Comparison of ENCODE assay signal across 8 cellular contexts in the genomic region with DNA sequence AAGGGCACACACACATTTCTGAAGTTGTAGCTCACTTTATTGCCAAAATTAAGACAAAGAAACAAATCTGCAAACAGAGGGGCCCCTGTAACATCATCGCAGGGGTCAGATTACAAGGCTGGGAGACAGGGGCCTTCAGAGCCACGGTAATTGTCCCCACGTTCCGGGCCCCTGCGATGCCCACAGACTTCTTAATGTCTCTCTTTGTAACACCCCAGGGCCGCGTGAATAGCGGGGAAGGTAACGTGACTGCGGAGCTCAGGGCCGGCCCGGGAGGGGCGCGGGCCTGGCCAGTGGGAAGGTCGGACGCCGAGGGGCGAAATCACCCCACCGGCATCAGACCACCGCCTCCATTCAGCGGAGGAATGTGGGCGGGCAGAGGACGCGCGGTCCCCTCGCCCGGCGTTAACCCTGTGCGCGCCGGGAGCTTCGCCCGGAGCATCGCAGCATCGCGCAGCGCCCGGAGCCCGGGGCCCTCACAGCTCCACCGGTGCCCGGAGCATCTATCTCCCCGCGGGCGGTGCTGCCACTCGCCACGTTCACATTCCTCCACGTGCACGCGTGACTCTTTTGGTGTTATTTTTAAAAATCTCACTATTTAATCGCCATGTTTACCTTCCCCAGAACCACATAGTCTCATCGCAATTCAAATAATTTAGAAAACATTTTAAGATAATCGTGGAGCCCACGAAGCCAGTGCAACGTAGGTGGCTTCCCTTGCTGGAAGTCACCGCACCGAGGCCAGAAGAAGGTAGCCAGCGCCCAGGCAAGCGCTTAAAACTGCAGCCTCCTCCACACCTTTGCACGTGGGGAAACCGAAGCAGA. TPM values are rescaled to one million over a fixed set of nuclear protein-coding genes. Genes with fewer than 3 reads are reported as not detected.
A peak's percentile ranks its signal among the peaks of the same experiment; 100 is the strongest.
DNase-seq lines count a peak whose midpoint lies in the region; ATAC-seq, FAIRE-seq and TF ChIP-seq lines count a peak whose summit lies in the region.

No MANE protein-coding gene starts in this region.

- no peaks in the 10 kb centered on the region for H3K36me3 ChIP-seq in keratinocyte (ENCODE audit: control insufficient read depth in 2 of 2, extremely low read depth in 1 of 2, insufficient read depth in 2 of 2, low read length in 2 of 2)
- no peaks in the 10 kb centered on the region for H3K36me3 ChIP-seq in spleen

- peaks cover 13% of the 10 kb centered on the region for H3K4me1 Mint-ChIP-seq in central memory CD8-positive, alpha-beta T cell

- peak overlapping the region; percentile 93 for H3K4me2 ChIP-seq in keratinocyte (ENCODE audit: control insufficient read depth, extremely low read depth, insufficient read depth, low read depth, low read length)

- H3K27ac ChIP-seq in keratinocyte (ENCODE audit: control insufficient read depth, insufficient read depth, low read length), result no peak overlapping the region
- H3K27ac ChIP-seq in spleen, result no peak overlapping the region

- H3K79me2 ChIP-seq in keratinocyte (ENCODE audit: control insufficient read depth, insufficient read depth, low read length), result no peaks in the 10 kb centered on the region

- peak overlapping the region; percentile 47 for H3K27ac Mint-ChIP-seq in central memory CD8-positive, alpha-beta T cell (ENCODE audit: low read depth)

- peak; percentile 18 for DNase-seq in NCI-H1436 (lab: John Stamatoyannopoulos, UW)
- no peak for DNase-seq in NCI-H1436 treated with DMSO at 0.1 percent for 48 hours (lab: John Stamatoyannopoulos, UW)
- DNase-seq in central memory CD8-positive, alpha-beta T cell (ENCODE audit: low spot score in 2 of 2), result no peak
- no peak for DNase-seq in keratinocyte (ENCODE audit: low read depth, low spot score)
- peak; percentile 78 for DNase-seq in spleen
- no peak for DNase-seq in H54 (ENCODE audit: insufficient read length, low spot score)

- ATAC-seq in SK-N-SH treated with all-trans-retinoic acid at 6 μM for 48 hours, result peak; percentile 89
- peak; percentile 69 for ATAC-seq in central memory CD8-positive, alpha-beta T cell (replicated peaks; ENCODE audit: extremely low read depth, poor library complexity, severe bottlenecking)
- no peak for ATAC-seq in HG03378 (IDR thresholded peaks at IDR 0.05; ENCODE audit: unreplicated experiment)

- TF ChIP-seq POLR2A in spleen (IDR thresholded peaks at IDR 0.05), result no peak
- no peak for TF ChIP-seq POLR2A in H54 (IDR thresholded peaks at IDR 0.05; ENCODE audit: low read depth, low read length)

- peak overlapping the region; percentile 25 to 76 (median 68) for H3K4me3 ChIP-seq in keratinocyte (ENCODE audit: control insufficient read depth in 2 of 3, extremely low read depth in 1 of 3, insufficient read depth in 2 of 3, low read depth in 1 of 3, low read length in 3 of 3)
- H3K4me3 ChIP-seq in spleen, result peak overlapping the region; percentile 32 to 71 (median 50)

- TF ChIP-seq CTCF in keratinocyte (optimal IDR thresholded peaks at IDR 0.05 in 1 of 3, IDR thresholded peaks at IDR 0.05 in 1 of 3, conservative IDR thresholded peaks at IDR 0.05 in 1 of 3; ENCODE audit: extremely low read depth in 1 of 3, insufficient read depth in 2 of 3, low read length in 3 of 3) (no peak), spleen (IDR thresholded peaks at IDR 0.05 in 8 of 11, conservative IDR thresholded peaks at IDR 0.05 in 3 of 11) (no peak)

- no peaks in the 10 kb centered on the region for H3K9me3 Mint-ChIP-seq in central memory CD8-positive, alpha-beta T cell

- dilution Hi-C loops in keratinocyte (cut with MboI; ENCODE audit: extremely low pct_ligation_motif_present, low sequenced_read_pairs), result no loop called here

- peak overlapping the region; percentile 56 for H3K9ac ChIP-seq in keratinocyte (ENCODE audit: control insufficient read depth, extremely low read depth, insufficient read depth, low read length)

- H3K27me3 ChIP-seq in keratinocyte (ENCODE audit: control insufficient read depth, extremely low read depth, insufficient read depth, low read length) (no peaks in the 10 kb centered on the region), spleen (replicated peaks in 1 of 7) (peaks cover 0 to 38% (median 9%) of the 10 kb centered on the region in 7 donors)

- peaks cover 10% of the 10 kb centered on the region for H3K27me3 Mint-ChIP-seq in central memory CD8-positive, alpha-beta T cell

- peak overlapping the region; percentile 89 for H2AFZ ChIP-seq in keratinocyte (ENCODE audit: control insufficient read depth, low read length)

- H3K4me1 ChIP-seq in keratinocyte (ENCODE audit: control insufficient read depth, extremely low read depth, insufficient read depth, low read length) (peaks cover 32% of the 10 kb centered on the region), spleen (peaks cover 8 to 20% (median 13%) of the 10 kb centered on the region in 6 donors)

- FAIRE-seq in keratinocyte (lab: Jason Lieb, UNC) (no peak), H54 (lab: Jason Lieb, UNC) (no peak)

- H3K9me1 ChIP-seq in keratinocyte (ENCODE audit: control insufficient read depth, extremely low read depth, insufficient read depth, low read length), result no peaks in the 10 kb centered on the region

- H3K4me3 Mint-ChIP-seq in central memory CD8-positive, alpha-beta T cell, result peak overlapping the region; percentile 88

- 1 to 4% (median 2%) methylated on average over 32 to 60 of the region's 60 CpGs for WGBS in spleen, 5 donors

- intact Hi-C loops in spleen (cut with DNase I; ENCODE audit: low total_unique reads), result no loop called here

- no peaks in the 10 kb centered on the region for H3K36me3 Mint-ChIP-seq in central memory CD8-positive, alpha-beta T cell (ENCODE audit: insufficient read depth)

- no peaks in the 10 kb centered on the region for H4K20me1 ChIP-seq in keratinocyte (ENCODE audit: control insufficient read depth, extremely low read depth, insufficient read depth, low read length)

- H3K9me3 ChIP-seq in keratinocyte (ENCODE audit: control insufficient read depth, low read depth, low read length), result no peaks in the 10 kb centered on the region
- H3K9me3 ChIP-seq in spleen, result no peaks in the 10 kb centered on the region

TF ChIP-seq in SK-N-SH treated with all-trans-retinoic acid at 6 μM for 48 hours, 23 proteins besides CTCF, POLR2A, EP300 and RAD21:
- TF ChIP-seq SNAI2 (CRISPR knock-in tag; IDR thresholded peaks at IDR 0.05) (no peak), ZFP3 (CRISPR knock-in tag; IDR thresholded peaks at IDR 0.05) (peak; percentile 49; the same call in 1 of the 2 replicates)

RNA-seq across cellular contexts. Expression of a gene that starts 22.0 kb away (rescaled TPM):
- 0.03 to 0.22 TPM (median 0.06 TPM) in 3 replicates for polyA plus RNA-seq in keratinocyte
- polyA plus RNA-seq in keratinocyte (2011; ENCODE audit: low read depth), result 0.10 TPM
- polyA plus RNA-seq in keratinocyte (2011; cell fraction: cytosol; rRNA removed), result 0.02 and 0.04 TPM in 2 replicates
- 0.11 and 0.13 TPM in 2 replicates for polyA plus RNA-seq in keratinocyte (2011; cell fraction: nucleus; rRNA removed)
- polyA plus RNA-seq in keratinocyte (2012; ENCODE audit: low replicate concordance), result 0.21 and 0.26 TPM in 2 replicates
- 0.10 to 0.13 TPM in 2 of 3 replicates, not detected in the other for polyA minus RNA-seq in keratinocyte
- not detected for polyA minus RNA-seq in keratinocyte (2011; cell fraction: cytosol; rRNA and poly(A)+ RNA removed)
- not detected in 2 replicates for polyA minus RNA-seq in keratinocyte (2011; cell fraction: nucleus; rRNA and poly(A)+ RNA removed)
- 1 to 10 TPM in 5 of 7 donors, under 1 TPM in 2; 0.59 to 2.0 (median 1.2) TPM for total RNA-seq in spleen
- polyA plus RNA-seq in spleen, result 1 to 10 TPM in 2 of 3 donors, under 1 TPM in 1; 0.79 to 1.1 (median 1.0) TPM

RNA-seq across cellular contexts. Expression of a gene that starts 36.3 kb away (rescaled TPM):
- polyA plus RNA-seq in keratinocyte, result 15.0 to 43.6 TPM (median 42.9 TPM) in 3 replicates
- polyA plus RNA-seq in keratinocyte (2011; ENCODE audit: low read depth), result 18.2 TPM
- polyA plus RNA-seq in keratinocyte (2011; cell fraction: cytosol; rRNA removed), result 3.5 and 8.7 TPM in 2 replicates
- polyA plus RNA-seq in keratinocyte (2011; cell fraction: nucleus; rRNA removed), result 101 and 123 TPM in 2 replicates
- polyA plus RNA-seq in keratinocyte (2012; ENCODE audit: low replicate concordance), result 12.5 and 22.4 TPM in 2 replicates
- polyA minus RNA-seq in keratinocyte, result 7.2 to 74.0 TPM (median 50.0 TPM) in 3 replicates
- 10.6 TPM for polyA minus RNA-seq in keratinocyte (2011; cell fraction: cytosol; rRNA and poly(A)+ RNA removed)
- polyA minus RNA-seq in keratinocyte (2011; cell fraction: nucleus; rRNA and poly(A)+ RNA removed), result 53.4 and 98.3 TPM in 2 replicates
- 10 to 100 TPM; 48.1 to 69.2 (median 54.7) TPM for total RNA-seq in spleen
- 10 to 100 TPM in 2 of 3 donors, 1 to 10 TPM in 1; 8.8 to 14.6 (median 12.4) TPM for polyA plus RNA-seq in spleen

Comparison
In these comparisons a context has a peak if more than half of its experiments do, and no peak if none do; other contexts are left out.
1. DNase-seq: peak in NCI-H1436 (single experiment) and spleen (single experiment); none in NCI-H1436 treated with DMSO at 0.1 percent for 48 hours (single experiment), central memory CD8-positive, alpha-beta T cell (0 of 2), keratinocyte (single experiment) and H54 (single experiment).